ENCODE assay signal across 17 cellular contexts in the genomic region with DNA sequence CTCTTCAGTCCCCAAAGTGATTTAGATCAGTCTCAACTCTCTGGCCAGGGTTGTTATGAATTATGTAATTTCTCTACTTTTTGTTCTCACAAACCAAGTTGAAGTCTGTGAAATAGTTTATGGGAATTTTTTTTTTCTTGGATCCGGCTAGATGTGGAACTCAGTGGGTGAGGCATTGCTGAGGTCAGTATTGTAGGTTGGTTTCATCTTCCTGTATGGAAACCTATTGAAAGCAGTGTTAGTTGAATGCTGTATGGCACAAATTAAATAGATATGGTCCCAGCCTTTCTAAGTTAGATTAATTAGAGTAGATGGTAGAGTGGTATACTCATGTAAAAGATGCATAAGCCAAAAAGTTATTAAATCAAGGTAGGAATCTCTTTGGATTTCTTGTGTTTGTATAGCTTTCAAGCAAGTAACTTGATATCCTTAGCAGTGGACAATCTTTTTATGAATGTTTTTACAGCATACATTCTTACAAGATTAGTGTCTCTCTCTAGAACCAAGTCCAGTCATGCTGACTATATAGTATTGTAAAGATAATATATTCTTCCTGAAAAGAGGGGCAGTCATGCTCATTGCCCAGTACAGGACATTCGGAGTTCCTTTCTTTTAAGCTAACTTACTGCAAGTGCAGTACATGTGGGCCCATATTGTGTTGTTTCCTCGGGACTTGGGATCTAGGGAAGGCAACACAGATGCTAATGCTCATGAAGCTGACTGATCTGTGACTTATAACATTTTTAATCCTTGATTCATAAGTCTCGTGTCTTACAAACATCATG.
A peak's percentile ranks its signal among the peaks of the same experiment; 100 is the strongest.
DNase-seq lines count a peak whose midpoint lies in the region; ATAC-seq, FAIRE-seq and TF ChIP-seq lines count a peak whose summit lies in the region.
"Had no signal": no experiment of that assay in that cellular context is flagged by ENCODE, and none has a peak within 500 bp of the region (broad histone marks: within the 10 kb centered on the region; RNA-seq: fewer than 3 reads in every experiment).

No MANE protein-coding gene starts in this region.

- dilution Hi-C loops in endothelial cell of umbilical vein (cut with MboI; ENCODE audit: extremely low pct_ligation_motif_present, low sequenced_read_pairs) = no loop called here

- H3K79me2 ChIP-seq in GM23248 (ENCODE audit: insufficient read depth) = no peaks in the 10 kb centered on the region
- H3K79me2 ChIP-seq in endothelial cell of umbilical vein (ENCODE audit: control insufficient read depth, insufficient read depth, low read length) = no peaks in the 10 kb centered on the region

- H3K9ac ChIP-seq in GM23248 = no peak overlapping the region
- H3K9ac ChIP-seq in endothelial cell of umbilical vein (replicated peaks; ENCODE audit: extremely low read depth, insufficient read depth, low read length) = no peak overlapping the region
- no peak overlapping the region for H3K9ac ChIP-seq in skeletal muscle satellite cell (ENCODE audit: low read depth, low read length)

- H3K9me2 ChIP-seq in GM23248 (ENCODE audit: insufficient read depth) = no peaks in the 10 kb centered on the region

- H3K9me3 ChIP-seq in GM23248 (ENCODE audit: low read depth) (no peaks in the 10 kb centered on the region), endothelial cell of umbilical vein (replicated peaks; ENCODE audit: control insufficient read depth, insufficient read depth, low read length) (no peaks in the 10 kb centered on the region), skeletal muscle satellite cell (replicated peaks; ENCODE audit: low read length) (no peaks in the 10 kb centered on the region)
- H3K9me3 ChIP-seq: testis had no signal

- in situ Hi-C loops in GM23248 (cut with MboI) = no loop called here

- H3K4me3 ChIP-seq in GM23248 (no peak overlapping the region), endothelial cell of umbilical vein (replicated peaks in 1 of 3; ENCODE audit: insufficient read depth in 1 of 3, low read depth in 1 of 3, low read length in 3 of 3) (no peak overlapping the region), skeletal muscle satellite cell (ENCODE audit: low read length) (no peak overlapping the region)
- H3K4me3 ChIP-seq: testis had no signal

- FAIRE-seq in endothelial cell of umbilical vein (lab: Jason Lieb, UNC) = no peak
- FAIRE-seq: small intestine had no signal

- H3K4me1 ChIP-seq in GM23248 (ENCODE audit: insufficient read depth) (peaks cover 18% of the 10 kb centered on the region), endothelial cell of umbilical vein (ENCODE audit: control insufficient read depth, extremely low read depth, insufficient read depth, low read length) (no peaks in the 10 kb centered on the region), skeletal muscle satellite cell (ENCODE audit: control insufficient read depth, insufficient read depth, low read length) (peaks cover 14% of the 10 kb centered on the region)
- H3K4me1 ChIP-seq: testis had no signal

- no peaks in the 10 kb centered on the region for H3F3A ChIP-seq in GM23248 (ENCODE audit: insufficient read depth)

- no peaks in the 10 kb centered on the region for H3K9me1 ChIP-seq in endothelial cell of umbilical vein (replicated peaks; ENCODE audit: control insufficient read depth, extremely low read depth, insufficient read depth, low read length)

- intact Hi-C loops in endothelial cell of umbilical vein (cut with micrococcal nuclease) = no loop called here

- peak overlapping the region; percentile 41 for H3K27ac ChIP-seq in GM23248
- H3K27ac ChIP-seq in RWPE1 = no peak overlapping the region
- no peak overlapping the region for H3K27ac ChIP-seq in endothelial cell of umbilical vein (ENCODE audit: insufficient read depth, low read depth, low read length)
- H3K27ac ChIP-seq: testis had no signal

- H4K20me1 ChIP-seq in GM23248 (ENCODE audit: insufficient read depth) = no peaks in the 10 kb centered on the region
- no peaks in the 10 kb centered on the region for H4K20me1 ChIP-seq in endothelial cell of umbilical vein (replicated peaks; ENCODE audit: control insufficient read depth, extremely low read depth, insufficient read depth, low read length)

- no TSS peak for BruUV-seq in endothelial cell of umbilical vein (replicated peaks; lab: Mats Ljungman, UMichigan)

- H3K36me3 ChIP-seq in GM23248 (ENCODE audit: low read depth) (no peaks in the 10 kb centered on the region), endothelial cell of umbilical vein (ENCODE audit: control insufficient read depth in 2 of 2, extremely low read depth in 1 of 2, insufficient read depth in 2 of 2, low read length in 2 of 2) (no peaks in the 10 kb centered on the region), skeletal muscle satellite cell (ENCODE audit: insufficient read depth, low read length) (no peaks in the 10 kb centered on the region)

- no peak for TF ChIP-seq POLR2A in endothelial cell of umbilical vein (IDR thresholded peaks at IDR 0.05; ENCODE audit: low read depth, low read length)

- H2AFZ ChIP-seq in GM23248 (peak overlapping the region; percentile 14), endothelial cell of umbilical vein (ENCODE audit: low read depth, low read length) (peak overlapping the region; percentile 75)

- no peak overlapping the region for H3K4me2 ChIP-seq in GM23248 (ENCODE audit: unreplicated experiment)
- no peak overlapping the region for H3K4me2 ChIP-seq in endothelial cell of umbilical vein (ENCODE audit: insufficient read depth, low read length)
- H3K4me2 ChIP-seq in skeletal muscle satellite cell (ENCODE audit: low read length) = peak overlapping the region; percentile 11

- no peak for ATAC-seq in GM19351 (IDR thresholded peaks at IDR 0.05; ENCODE audit: unreplicated experiment)
- ATAC-seq: activated CD4-positive, CD25-positive, alpha-beta regulatory T cell treated with anti-CD3 and anti-CD28 coated beads, Interleukin-2, amount 50 U/mL, for 24 hours; naive thymus-derived CD8-positive, alpha-beta T cell; Right ventricle myocardium inferior had no signal

- H3K27me3 ChIP-seq in GM23248 (replicated peaks; ENCODE audit: insufficient read depth) = no peaks in the 10 kb centered on the region
- no peaks in the 10 kb centered on the region for H3K27me3 ChIP-seq in endothelial cell of umbilical vein (ENCODE audit: control insufficient read depth in 2 of 2, insufficient read depth in 2 of 2, low read length in 2 of 2)
- no peaks in the 10 kb centered on the region for H3K27me3 ChIP-seq in skeletal muscle satellite cell (ENCODE audit: control insufficient read depth, insufficient read depth, low read length)
- H3K27me3 ChIP-seq: testis had no signal

- DNase-seq in GM23248 (peak; percentile 52), RWPE1 (ENCODE audit: low spot score) (peak; percentile 16), endothelial cell of umbilical vein (ENCODE audit: low read depth, low spot score) (no peak), putamen (ENCODE audit: low spot score) (no peak), NCI-H2107 (lab: John Stamatoyannopoulos, UW) (no peak)
- DNase-seq: DMS153; glutamatergic neuron; naive thymus-derived CD8-positive, alpha-beta T cell; NCI-H187 treated with DMSO at 0.1 percent for 48 hours; NCI-H446; NK-92 treated with Interleukin-12 subunit alpha and Interleukin-12 subunit beta, amount 100 ng/mL, for 24 hours; small intestine; testis had no signal

- CTCF ChIA-PET in RWPE1 (lab: Yijun Ruan, JAX) (interaction anchor here (0.6 to 0.7 kb wide), 2 partner anchors 472 to 593 kb away, joined by 3 read pairs; no protein-coding TSS in a partner anchor), endothelial cell of umbilical vein (lab: Charles Lee) (interaction anchor here (1.6 kb wide), 1 partner anchor 19 kb away, joined by 3 read pairs; no protein-coding TSS in a partner anchor)

- no peak for TF ChIP-seq CTCF in RWPE1 (conservative IDR thresholded peaks at IDR 0.05; ENCODE audit: low read depth)
- no peak for TF ChIP-seq CTCF in endothelial cell of umbilical vein (IDR thresholded peaks at IDR 0.05; ENCODE audit: extremely low read depth in 1 of 2, insufficient read depth in 1 of 2, low read depth in 1 of 2, low read length in 2 of 2)

- POLR2A ChIA-PET in RWPE1 (lab: Yijun Ruan, JAX; ENCODE audit: low non-redundant PET) = no interaction called here
- POLR2A ChIA-PET in endothelial cell of umbilical vein (lab: Charles Lee) = no interaction called here

- WGBS in GM23248 (ENCODE audit: low coverage in 1 of 2, low lambda C conversion rate in 2 of 2, missing lambda C conversion rate in 2 of 2), 2 experiments = 35 to 36% methylated on average over 4 of the region's 4 CpGs

TF ChIP-seq in endothelial cell of umbilical vein, 7 proteins besides CTCF, POLR2A, EP300 and RAD21:
- TF ChIP-seq FOS (IDR thresholded peaks at IDR 0.05; ENCODE audit: borderline replicate concordance, insufficient read depth, low read length) (no peak), POLR2AphosphoS5 (IDR thresholded peaks at IDR 0.05; ENCODE audit: insufficient read depth, low read depth, low read length) (no peak), GATA2 (IDR thresholded peaks at IDR 0.05; ENCODE audit: insufficient read depth, insufficient read length, low read depth, low read length) (no peak), JUN (IDR thresholded peaks at IDR 0.05; ENCODE audit: borderline replicate concordance, insufficient read depth, insufficient read length, low read depth) (no peak), EZH2 (IDR thresholded peaks at IDR 0.05; ENCODE audit: borderline replicate concordance, low read depth, low read length, severe bottlenecking) (no peak), MYC (IDR thresholded peaks at IDR 0.05; ENCODE audit: low read depth, low read length) (no peak)
- TF ChIP-seq, protein P1, sequence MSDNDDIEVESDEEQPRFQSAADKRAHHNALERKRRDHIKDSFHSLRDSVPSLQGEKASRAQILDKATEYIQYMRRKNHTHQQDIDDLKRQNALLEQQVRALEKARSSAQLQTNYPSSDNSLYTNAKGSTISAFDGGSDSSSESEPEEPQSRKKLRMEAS (IDR thresholded peaks at IDR 0.05; ENCODE audit: insufficient read depth, insufficient read length) = no peak

Comparison
In these comparisons a context has a peak if more than half of its experiments do, and no peak if none do; other contexts are left out.
1. DNase-seq: peak in GM23248 (single experiment) and RWPE1 (single experiment); none in endothelial cell of umbilical vein (single experiment), putamen (single experiment) and NCI-H2107 (single experiment).